ENCODE assay signal across 9 cellular contexts in the genomic region with DNA sequence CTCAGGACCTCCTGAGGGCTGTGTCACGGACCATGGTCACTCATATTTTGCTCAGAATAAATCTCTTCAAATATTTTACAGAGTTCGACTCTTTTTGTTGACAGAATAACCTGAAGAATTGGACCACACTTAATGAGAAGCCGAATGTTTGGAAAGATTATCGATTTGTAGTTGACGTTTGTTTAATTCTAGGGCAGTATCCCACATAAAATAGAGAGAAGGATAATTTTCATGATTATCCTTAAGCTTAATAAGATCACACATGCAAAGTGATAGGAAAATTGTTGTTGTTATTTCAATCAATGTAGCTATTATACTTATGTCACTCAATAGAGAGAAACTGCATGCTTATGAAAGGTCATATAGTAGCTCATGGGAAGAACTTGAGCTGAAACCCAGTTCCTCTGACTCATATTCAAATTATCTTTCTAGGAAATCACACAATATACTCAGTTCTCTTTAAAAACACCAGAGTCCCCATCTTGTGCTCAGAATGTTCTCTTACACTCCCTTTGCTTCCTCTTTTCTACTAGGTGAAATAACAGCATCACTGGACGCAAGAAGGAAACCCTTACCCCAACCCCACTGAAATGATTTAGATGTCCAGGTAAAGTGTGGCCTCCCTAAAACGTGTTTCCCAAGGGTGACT.
DNase-seq lines count a peak whose midpoint lies in the region; ATAC-seq and TF ChIP-seq lines count a peak whose summit lies in the region.
"Had no signal": no experiment of that assay in that cellular context is flagged by ENCODE, and none has a peak within 500 bp of the region (broad histone marks: within the 10 kb centered on the region; RNA-seq: fewer than 3 reads in every experiment).

No MANE protein-coding gene starts in this region.

- DNase-seq in COLO829 (ENCODE audit: low spot score) (peak; percentile 91), SKM-1 treated with dmso at 0.1 percent for 144 hours (lab: John Stamatoyannopoulos, UW; ENCODE audit: unreplicated experiment) (peak; percentile 81), NCI-H146 (lab: John Stamatoyannopoulos, UW) (no peak), GM23338 (ENCODE audit: low spot score) (no peak), DMS114 treated with DMSO at 0.1 percent for 48 hours (lab: John Stamatoyannopoulos, UW; ENCODE audit: unreplicated experiment) (no peak)
- no peak for DNase-seq in activated naive CD4-positive, alpha-beta T cell treated with anti-CD3 and anti-CD28 coated beads, Interleukin-2, amount 50 U/mL, for 16 hours
- DNase-seq: amygdala had no signal

- H3K27me3 ChIP-seq in GM23338 (ENCODE audit: insufficient read depth) = no peaks in the 10 kb centered on the region

- H3K27ac ChIP-seq in GM23338 (ENCODE audit: low read depth) = no peak overlapping the region

- H3K36me3 Mint-ChIP-seq in GM23338 (ENCODE audit: low read depth) = peaks cover 22% of the 10 kb centered on the region

- H3K36me3 ChIP-seq in GM23338 (ENCODE audit: insufficient read depth) = 0 out of 2 replicates have a peak, but pooled peaks cover 8% of the 10 kb centered on the region

- H3K4me3 Mint-ChIP-seq in GM23338 = no peak overlapping the region

- peak; percentile 68 for ATAC-seq in GM19397 (IDR thresholded peaks at IDR 0.05; ENCODE audit: unreplicated experiment)
- peak; percentile 89 for ATAC-seq in HG03060 (IDR thresholded peaks at IDR 0.05; ENCODE audit: low read depth, unreplicated experiment)
- ATAC-seq in GM23338 = no peak

- H3K4me1 ChIP-seq in GM23338 (ENCODE audit: insufficient read depth) = peaks cover 32% of the 10 kb centered on the region

- TF ChIP-seq CTCF in GM23338 (conservative IDR thresholded peaks at IDR 0.05; ENCODE audit: low read depth in 2 of 2) = no peak

- H3K27ac Mint-ChIP-seq in GM23338 = no peak overlapping the region

- H3K4me2 ChIP-seq in GM23338 = no peak overlapping the region

- H3K4me1 Mint-ChIP-seq in GM23338 = peaks cover 31% of the 10 kb centered on the region

- H3K79me2 ChIP-seq in GM23338 (replicated peaks; ENCODE audit: insufficient read depth) = no peaks in the 10 kb centered on the region

- H3K9me2 ChIP-seq in GM23338 (ENCODE audit: insufficient read depth) = peaks cover 24% of the 10 kb centered on the region

- H2AFZ ChIP-seq in GM23338 = no peak overlapping the region

- H3F3A ChIP-seq in GM23338 (replicated peaks; ENCODE audit: low read depth) = no peaks in the 10 kb centered on the region

- peaks cover 14% of the 10 kb centered on the region for H3K9me3 Mint-ChIP-seq in GM23338

- no peaks in the 10 kb centered on the region for H4K20me1 ChIP-seq in GM23338 (replicated peaks; ENCODE audit: insufficient read depth)

- H3K4me3 ChIP-seq in GM23338 = no peak overlapping the region

- peaks cover 2% of the 10 kb centered on the region for H3K27me3 Mint-ChIP-seq in GM23338 (ENCODE audit: insufficient read depth, low read depth, poor library complexity)

TF ChIP-seq in GM23338, 12 proteins besides CTCF, POLR2A, EP300 and RAD21 (continues in another document):
- TF ChIP-seq POLR2AphosphoS5 (IDR thresholded peaks at IDR 0.05; ENCODE audit: low read depth) (no peak), STAT1 (IDR thresholded peaks at IDR 0.05; ENCODE audit: unreplicated experiment) (no peak), JUNB (IDR thresholded peaks at IDR 0.05; ENCODE audit: unreplicated experiment) (no peak), ZNF114 (CRISPR knock-in tag; IDR thresholded peaks at IDR 0.05) (no peak), CREB1 (CRISPR knock-in tag; IDR thresholded peaks at IDR 0.05; ENCODE audit: low read depth) (no peak), NANOG (IDR thresholded peaks at IDR 0.05; ENCODE audit: borderline replicate concordance) (no peak)
- TF ChIP-seq, protein P1, sequence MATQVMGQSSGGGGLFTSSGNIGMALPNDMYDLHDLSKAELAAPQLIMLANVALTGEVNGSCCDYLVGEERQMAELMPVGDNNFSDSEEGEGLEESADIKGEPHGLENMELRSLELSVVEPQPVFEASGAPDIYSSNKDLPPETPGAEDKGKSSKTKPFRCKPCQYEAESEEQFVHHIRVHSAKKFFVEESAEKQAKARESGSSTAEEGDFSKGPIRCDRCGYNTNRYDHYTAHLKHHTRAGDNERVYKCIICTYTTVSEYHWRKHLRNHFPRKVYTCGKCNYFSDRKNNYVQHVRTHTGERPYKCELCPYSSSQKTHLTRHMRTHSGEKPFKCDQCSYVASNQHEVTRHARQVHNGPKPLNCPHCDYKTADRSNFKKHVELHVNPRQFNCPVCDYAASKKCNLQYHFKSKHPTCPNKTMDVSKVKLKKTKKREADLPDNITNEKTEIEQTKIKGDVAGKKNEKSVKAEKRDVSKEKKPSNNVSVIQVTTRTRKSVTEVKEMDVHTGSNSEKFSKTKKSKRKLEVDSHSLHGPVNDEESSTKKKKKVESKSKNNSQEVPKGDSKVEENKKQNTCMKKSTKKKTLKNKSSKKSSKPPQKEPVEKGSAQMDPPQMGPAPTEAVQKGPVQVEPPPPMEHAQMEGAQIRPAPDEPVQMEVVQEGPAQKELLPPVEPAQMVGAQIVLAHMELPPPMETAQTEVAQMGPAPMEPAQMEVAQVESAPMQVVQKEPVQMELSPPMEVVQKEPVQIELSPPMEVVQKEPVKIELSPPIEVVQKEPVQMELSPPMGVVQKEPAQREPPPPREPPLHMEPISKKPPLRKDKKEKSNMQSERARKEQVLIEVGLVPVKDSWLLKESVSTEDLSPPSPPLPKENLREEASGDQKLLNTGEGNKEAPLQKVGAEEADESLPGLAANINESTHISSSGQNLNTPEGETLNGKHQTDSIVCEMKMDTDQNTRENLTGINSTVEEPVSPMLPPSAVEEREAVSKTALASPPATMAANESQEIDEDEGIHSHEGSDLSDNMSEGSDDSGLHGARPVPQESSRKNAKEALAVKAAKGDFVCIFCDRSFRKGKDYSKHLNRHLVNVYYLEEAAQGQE (IDR thresholded peaks at IDR 0.05; ENCODE audit: unreplicated experiment) = no peak
- TF ChIP-seq, protein P2, sequence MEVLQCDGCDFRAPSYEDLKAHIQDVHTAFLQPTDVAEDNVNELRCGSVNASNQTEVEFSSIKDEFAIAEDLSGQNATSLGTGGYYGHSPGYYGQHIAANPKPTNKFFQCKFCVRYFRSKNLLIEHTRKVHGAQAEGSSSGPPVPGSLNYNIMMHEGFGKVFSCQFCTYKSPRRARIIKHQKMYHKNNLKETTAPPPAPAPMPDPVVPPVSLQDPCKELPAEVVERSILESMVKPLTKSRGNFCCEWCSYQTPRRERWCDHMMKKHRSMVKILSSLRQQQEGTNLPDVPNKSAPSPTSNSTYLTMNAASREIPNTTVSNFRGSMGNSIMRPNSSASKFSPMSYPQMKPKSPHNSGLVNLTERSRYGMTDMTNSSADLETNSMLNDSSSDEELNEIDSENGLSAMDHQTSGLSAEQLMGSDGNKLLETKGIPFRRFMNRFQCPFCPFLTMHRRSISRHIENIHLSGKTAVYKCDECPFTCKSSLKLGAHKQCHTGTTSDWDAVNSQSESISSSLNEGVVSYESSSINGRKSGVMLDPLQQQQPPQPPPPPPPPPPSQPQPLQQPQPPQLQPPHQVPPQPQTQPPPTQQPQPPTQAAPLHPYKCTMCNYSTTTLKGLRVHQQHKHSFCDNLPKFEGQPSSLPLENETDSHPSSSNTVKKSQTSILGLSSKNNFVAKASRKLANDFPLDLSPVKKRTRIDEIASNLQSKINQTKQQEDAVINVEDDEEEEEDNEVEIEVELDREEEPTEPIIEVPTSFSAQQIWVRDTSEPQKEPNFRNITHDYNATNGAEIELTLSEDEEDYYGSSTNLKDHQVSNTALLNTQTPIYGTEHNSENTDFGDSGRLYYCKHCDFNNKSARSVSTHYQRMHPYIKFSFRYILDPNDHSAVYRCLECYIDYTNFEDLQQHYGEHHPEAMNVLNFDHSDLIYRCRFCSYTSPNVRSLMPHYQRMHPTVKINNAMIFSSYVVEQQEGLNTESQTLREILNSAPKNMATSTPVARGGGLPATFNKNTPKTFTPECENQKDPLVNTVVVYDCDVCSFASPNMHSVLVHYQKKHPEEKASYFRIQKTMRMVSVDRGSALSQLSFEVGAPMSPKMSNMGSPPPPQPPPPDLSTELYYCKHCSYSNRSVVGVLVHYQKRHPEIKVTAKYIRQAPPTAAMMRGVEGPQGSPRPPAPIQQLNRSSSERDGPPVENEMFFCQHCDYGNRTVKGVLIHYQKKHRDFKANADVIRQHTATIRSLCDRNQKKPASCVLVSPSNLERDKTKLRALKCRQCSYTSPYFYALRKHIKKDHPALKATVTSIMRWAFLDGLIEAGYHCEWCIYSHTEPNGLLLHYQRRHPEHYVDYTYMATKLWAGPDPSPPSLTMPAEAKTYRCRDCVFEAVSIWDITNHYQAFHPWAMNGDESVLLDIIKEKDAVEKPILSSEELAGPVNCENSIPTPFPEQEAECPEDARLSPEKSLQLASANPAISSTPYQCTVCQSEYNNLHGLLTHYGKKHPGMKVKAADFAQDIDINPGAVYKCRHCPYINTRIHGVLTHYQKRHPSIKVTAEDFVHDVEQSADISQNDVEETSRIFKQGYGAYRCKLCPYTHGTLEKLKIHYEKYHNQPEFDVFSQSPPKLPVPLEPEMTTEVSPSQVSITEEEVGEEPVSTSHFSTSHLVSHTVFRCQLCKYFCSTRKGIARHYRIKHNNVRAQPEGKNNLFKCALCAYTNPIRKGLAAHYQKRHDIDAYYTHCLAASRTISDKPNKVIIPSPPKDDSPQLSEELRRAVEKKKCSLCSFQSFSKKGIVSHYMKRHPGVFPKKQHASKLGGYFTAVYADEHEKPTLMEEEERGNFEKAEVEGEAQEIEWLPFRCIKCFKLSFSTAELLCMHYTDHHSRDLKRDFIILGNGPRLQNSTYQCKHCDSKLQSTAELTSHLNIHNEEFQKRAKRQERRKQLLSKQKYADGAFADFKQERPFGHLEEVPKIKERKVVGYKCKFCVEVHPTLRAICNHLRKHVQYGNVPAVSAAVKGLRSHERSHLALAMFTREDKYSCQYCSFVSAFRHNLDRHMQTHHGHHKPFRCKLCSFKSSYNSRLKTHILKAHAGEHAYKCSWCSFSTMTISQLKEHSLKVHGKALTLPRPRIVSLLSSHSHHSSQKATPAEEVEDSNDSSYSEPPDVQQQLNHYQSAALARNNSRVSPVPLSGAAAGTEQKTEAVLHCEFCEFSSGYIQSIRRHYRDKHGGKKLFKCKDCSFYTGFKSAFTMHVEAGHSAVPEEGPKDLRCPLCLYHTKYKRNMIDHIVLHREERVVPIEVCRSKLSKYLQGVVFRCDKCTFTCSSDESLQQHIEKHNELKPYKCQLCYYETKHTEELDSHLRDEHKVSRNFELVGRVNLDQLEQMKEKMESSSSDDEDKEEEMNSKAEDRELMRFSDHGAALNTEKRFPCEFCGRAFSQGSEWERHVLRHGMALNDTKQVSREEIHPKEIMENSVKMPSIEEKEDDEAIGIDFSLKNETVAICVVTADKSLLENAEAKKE (CRISPR knock-in tag; IDR thresholded peaks at IDR 0.05) = no peak

Comparison
In these comparisons a context has a peak if more than half of its experiments do, and no peak if none do; other contexts are left out.
1. DNase-seq: peak in COLO829 (single experiment) and SKM-1 treated with dmso at 0.1 percent for 144 hours (single experiment); none in NCI-H146 (single experiment), GM23338 (single experiment), DMS114 treated with DMSO at 0.1 percent for 48 hours (single experiment) and activated naive CD4-positive, alpha-beta T cell treated with anti-CD3 and anti-CD28 coated beads, Interleukin-2, amount 50 U/mL, for 16 hours (single experiment).